10 cellular contexts compared by ENCODE assay signal in the genomic region with DNA sequence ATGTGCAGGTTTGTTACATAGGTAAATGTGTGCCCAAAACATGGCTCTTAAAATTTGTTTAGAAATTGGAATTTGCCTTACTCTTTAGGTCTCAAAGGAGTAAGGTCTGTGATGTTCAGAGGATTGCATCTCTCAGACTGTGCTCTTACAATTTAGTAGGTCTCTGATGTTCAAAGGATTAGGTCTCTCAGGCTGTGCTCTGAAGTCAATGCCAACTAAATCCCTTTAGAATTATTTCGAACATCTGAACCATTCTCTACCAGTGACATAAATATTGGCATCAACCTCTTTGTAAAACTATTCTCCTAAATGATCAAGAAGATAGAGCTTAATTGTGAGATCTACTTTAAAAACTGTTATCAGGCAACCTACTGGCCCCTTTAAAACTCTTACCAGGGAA. TPM values are rescaled to one million over a fixed set of nuclear protein-coding genes. Genes with fewer than 3 reads are reported as not detected.
"Had no signal": no experiment of that assay in that cellular context is flagged by ENCODE, and none has a peak within 500 bp of the region (broad histone marks: within the 10 kb centered on the region; RNA-seq: fewer than 3 reads in every experiment).

Gene OR5K1, plus strand, starts transcription at position 301 of the 400 bp plus-strand sequence. CDS start 6,376 bp downstream, outside the sequence.

- H3K4me2 ChIP-seq: GM23338 had no signal

- DNase-seq: GM23248, GOT3, H7, H9, HCEC 1CT, HFFc6 had no signal

- H3K27ac ChIP-seq: GM23248 had no signal

- H3K4me3 ChIP-seq: GM23248, GM23338, HAP-1 had no signal

- H3K4me1 ChIP-seq: HAP-1 had no signal

- ATAC-seq: GM23338 had no signal

- H2AFZ ChIP-seq: GM23248, GM23338 had no signal

- H3K36me3 ChIP-seq: HAP-1 had no signal

- H3K9ac ChIP-seq: GM23248 had no signal

- H3K9me3 ChIP-seq: HAP-1 had no signal

RNA-seq across cellular contexts. Expression of gene OR5K1, which starts in this region (rescaled TPM):
- total RNA-seq: GM23248, GM23338, H1, H4, H7, H9, HFFc6 had no signal
- polyA plus RNA-seq: GM23248, GM23338, H1 had no signal
